Comparison of ENCODE assay signal across 1 cellular context in the genomic region with DNA sequence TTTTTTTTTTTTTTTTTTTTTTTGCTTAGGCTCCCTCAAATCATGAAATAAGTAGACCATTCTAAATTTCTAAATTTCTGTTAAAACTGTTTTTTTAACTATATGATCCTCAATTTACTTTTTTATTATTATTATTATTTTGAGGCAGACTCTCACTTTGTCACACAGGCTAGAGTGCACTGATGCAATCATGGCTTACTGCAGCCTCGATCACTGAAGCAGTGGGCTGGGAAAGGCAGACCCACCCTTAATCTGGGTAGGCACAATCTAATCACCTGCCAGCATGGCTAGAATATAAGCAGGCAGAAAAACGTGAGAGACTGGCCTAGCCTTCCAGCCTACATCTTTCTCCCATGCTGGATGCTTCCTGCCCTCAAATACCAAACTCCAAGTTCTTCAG.
TF ChIP-seq lines count a peak whose summit lies in the region.

No MANE protein-coding gene starts in this region.

TF ChIP-seq in HepG2, 621 proteins besides CTCF, POLR2A, EP300 and RAD21:
- peak; percentile 56 for TF ChIP-seq CEBPG (CRISPR knock-in tag; IDR thresholded peaks at IDR 0.05)
- TF ChIP-seq ZZZ3 (CRISPR knock-in tag; IDR thresholded peaks at IDR 0.05; ENCODE audit: borderline replicate concordance), result no peak
- no peak for TF ChIP-seq ZNF75D (CRISPR knock-in tag; IDR thresholded peaks at IDR 0.05; ENCODE audit: borderline replicate concordance)
- no peak for TF ChIP-seq KLF16 (CRISPR knock-in tag; IDR thresholded peaks at IDR 0.05)
- TF ChIP-seq, protein P1, sequence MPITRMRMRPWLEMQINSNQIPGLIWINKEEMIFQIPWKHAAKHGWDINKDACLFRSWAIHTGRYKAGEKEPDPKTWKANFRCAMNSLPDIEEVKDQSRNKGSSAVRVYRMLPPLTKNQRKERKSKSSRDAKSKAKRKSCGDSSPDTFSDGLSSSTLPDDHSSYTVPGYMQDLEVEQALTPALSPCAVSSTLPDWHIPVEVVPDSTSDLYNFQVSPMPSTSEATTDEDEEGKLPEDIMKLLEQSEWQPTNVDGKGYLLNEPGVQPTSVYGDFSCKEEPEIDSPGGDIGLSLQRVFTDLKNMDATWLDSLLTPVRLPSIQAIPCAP (CRISPR knock-in tag; IDR thresholded peaks at IDR 0.05; ENCODE audit: low read depth), result no peak
- TF ChIP-seq, protein P2, sequence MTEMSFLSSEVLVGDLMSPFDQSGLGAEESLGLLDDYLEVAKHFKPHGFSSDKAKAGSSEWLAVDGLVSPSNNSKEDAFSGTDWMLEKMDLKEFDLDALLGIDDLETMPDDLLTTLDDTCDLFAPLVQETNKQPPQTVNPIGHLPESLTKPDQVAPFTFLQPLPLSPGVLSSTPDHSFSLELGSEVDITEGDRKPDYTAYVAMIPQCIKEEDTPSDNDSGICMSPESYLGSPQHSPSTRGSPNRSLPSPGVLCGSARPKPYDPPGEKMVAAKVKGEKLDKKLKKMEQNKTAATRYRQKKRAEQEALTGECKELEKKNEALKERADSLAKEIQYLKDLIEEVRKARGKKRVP (CRISPR knock-in tag; IDR thresholded peaks at IDR 0.05), result peak in 1 of 2 experiments; percentile 53; a peak in 1 of 4 replicates
- no peak for TF ChIP-seq KMT2A (CRISPR knock-in tag; IDR thresholded peaks at IDR 0.05)
